Comparison of ENCODE assay signal across 25 cellular contexts in the genomic region with DNA sequence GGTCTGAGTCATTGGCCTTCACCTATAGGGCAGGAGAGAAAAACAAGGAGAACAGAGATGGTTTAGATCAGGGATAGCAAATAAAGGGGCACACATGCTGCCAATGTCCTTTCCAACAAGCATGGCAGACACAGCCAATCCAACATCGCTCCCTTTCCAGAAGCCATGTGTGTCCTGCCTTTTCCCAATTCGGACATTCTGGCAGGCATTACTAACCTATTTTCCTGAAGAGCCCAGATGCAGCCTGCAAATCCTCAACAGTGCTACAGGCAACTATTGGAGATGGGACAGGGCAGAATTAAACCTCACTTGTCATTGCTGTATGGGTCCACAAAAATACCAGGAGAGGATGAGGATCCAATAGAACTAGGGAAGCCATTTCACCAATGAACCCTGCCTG. TPM values are rescaled to one million over a fixed set of nuclear protein-coding genes. Genes with fewer than 3 reads are reported as not detected.
A peak's percentile ranks its signal among the peaks of the same experiment; 100 is the strongest.
DNase-seq lines count a peak whose midpoint lies in the region; ATAC-seq, FAIRE-seq and TF ChIP-seq lines count a peak whose summit lies in the region.
"Had no signal": no experiment of that assay in that cellular context is flagged by ENCODE, and none has a peak within 500 bp of the region (broad histone marks: within the 10 kb centered on the region; RNA-seq: fewer than 3 reads in every experiment).

No MANE protein-coding gene starts in this region.

- TF ChIP-seq RAD21 in HCT116 (IDR thresholded peaks at IDR 0.05; ENCODE audit: low read depth), result no peak

- CTCF ChIA-PET in HCT116 (lab: Charles Lee), result no interaction called here

- no peaks in the 10 kb centered on the region for H3K9me2 ChIP-seq in HCT116 (ENCODE audit: insufficient read depth)

- H3K27me3 ChIP-seq in HCT116 (ENCODE audit: insufficient read depth, low read length) (no peaks in the 10 kb centered on the region), right atrium auricular region (no peaks in the 10 kb centered on the region)

- H3K79me2 ChIP-seq in HCT116 (ENCODE audit: insufficient read depth, low read length), result no peaks in the 10 kb centered on the region

- peak overlapping the region; percentile 74 for H3K4me2 ChIP-seq in HCT116 (ENCODE audit: low read length)

- H3K4me3 Mint-ChIP-seq in brain, result no peak overlapping the region
- H3K4me3 Mint-ChIP-seq: activated naive CD4-positive, alpha-beta T cell treated with anti-CD3 and anti-CD28 coated beads, Interleukin-2, amount 10 ng/mL, durations not matched to agents 7 days and 5 days; central memory CD8-positive, alpha-beta T cell; IgD-negative memory B cell had no signal

- TF ChIP-seq CTCF in HCT116 (IDR thresholded peaks at IDR 0.05 in 2 of 3, conservative IDR thresholded peaks at IDR 0.05 in 1 of 3; ENCODE audit: borderline replicate concordance in 1 of 3, insufficient read depth in 1 of 3, low read depth in 2 of 3, low read length in 2 of 3) (no peak), brain (conservative IDR thresholded peaks at IDR 0.05) (no peak), kidney (IDR thresholded peaks at IDR 0.05; ENCODE audit: borderline replicate concordance, extremely low read depth, insufficient read depth) (no peak), right atrium auricular region (IDR thresholded peaks at IDR 0.05) (no peak)

- no peaks in the 10 kb centered on the region for H3K9me3 Mint-ChIP-seq in brain
- H3K9me3 Mint-ChIP-seq: activated naive CD4-positive, alpha-beta T cell treated with anti-CD3 and anti-CD28 coated beads, Interleukin-2, amount 10 ng/mL, durations not matched to agents 7 days and 5 days; central memory CD8-positive, alpha-beta T cell; IgD-negative memory B cell had no signal

- POLR2A ChIA-PET in HCT116 (lab: Charles Lee), result no interaction called here

- FAIRE-seq in kidney (lab: Jason Lieb, UNC), result no peak
- FAIRE-seq: GM12878 had no signal

- H3K36me3 Mint-ChIP-seq in brain, result peaks cover 35% of the 10 kb centered on the region
- H3K36me3 Mint-ChIP-seq: activated naive CD4-positive, alpha-beta T cell treated with anti-CD3 and anti-CD28 coated beads, Interleukin-2, amount 10 ng/mL, durations not matched to agents 7 days and 5 days; IgD-negative memory B cell had no signal

- RAD21 ChIA-PET in HCT116 (lab: Charles Lee; ENCODE audit: low non-redundant PET in 1 of 2, low total read pairs in 2 of 2, uncharacterized antibody in 2 of 2, unreplicated experiment in 2 of 2), result no interaction called here

- H3K27ac ChIP-seq in HCT116 (ENCODE audit: low read depth, low read length) (peak overlapping the region; percentile 33; the same call in 1 of the 2 replicates), kidney (ENCODE audit: low read depth in 2 of 2, low read length in 2 of 2) (peak overlapping the region; percentile 71 to 76), substantia nigra (ENCODE audit: low read depth, low read length, poor library complexity, severe bottlenecking) (peak overlapping the region; percentile 82), right atrium auricular region (no peak overlapping the region)
- H3K27ac ChIP-seq: BLaER1 treated with 17β-estradiol and CSF1 and Interleukin-3, amounts not matched to agents 10 nM and 100 nM; gastroesophageal sphincter had no signal

- TF ChIP-seq POLR2A in HCT116 (IDR thresholded peaks at IDR 0.05; ENCODE audit: borderline replicate concordance, extremely low read depth, insufficient read depth, insufficient read length), result no peak

- H3K36me3 ChIP-seq in HCT116 (ENCODE audit: control insufficient read depth in 1 of 2, insufficient read depth in 2 of 2, low read length in 2 of 2) (peaks cover 2 to 9% of the 10 kb centered on the region in 2 experiments; a peak in 2 of 4 replicates), kidney (ENCODE audit: control insufficient read depth in 1 of 2, insufficient read depth in 2 of 2, low read length in 2 of 2) (peaks cover 29 to 57% of the 10 kb centered on the region in 2 donors), right atrium auricular region (peaks cover 32% of the 10 kb centered on the region)
- H3K36me3 ChIP-seq: BLaER1 treated with 17β-estradiol and CSF1 and Interleukin-3, amounts not matched to agents 10 nM and 100 nM had no signal

- H3K27ac Mint-ChIP-seq in brain, result peak overlapping the region in 3 of 5 experiments; percentile 6 to 26 (median 7)
- H3K27ac Mint-ChIP-seq: activated naive CD4-positive, alpha-beta T cell treated with anti-CD3 and anti-CD28 coated beads, Interleukin-2, amount 10 ng/mL, durations not matched to agents 7 days and 5 days; IgD-negative memory B cell had no signal

- H4K20me1 ChIP-seq in HCT116 (ENCODE audit: insufficient read depth), result no peaks in the 10 kb centered on the region

- H3K4me1 ChIP-seq in HCT116 (ENCODE audit: control insufficient read depth in 1 of 2, insufficient read depth in 2 of 2, low read length in 2 of 2) (peaks cover 22 to 45% of the 10 kb centered on the region in 2 experiments), kidney (ENCODE audit: control insufficient read depth in 1 of 2, insufficient read depth in 1 of 2, low read depth in 1 of 2, low read length in 2 of 2) (peaks cover 20 to 40% of the 10 kb centered on the region in 2 donors), right atrium auricular region (peaks cover 0 to 11% of the 10 kb centered on the region in 2 donors)
- H3K4me1 ChIP-seq: Caco-2, gastroesophageal sphincter, HAP-1 had no signal

- H3K27me3 Mint-ChIP-seq in brain, result peaks cover 6% of the 10 kb centered on the region

- H3K4me3 ChIP-seq in HCT116 (replicated peaks in 1 of 2; ENCODE audit: low read depth in 1 of 2, low read length in 2 of 2), result no peak overlapping the region
- no peak overlapping the region for H3K4me3 ChIP-seq in kidney (ENCODE audit: low read length in 2 of 2)
- H3K4me3 ChIP-seq in right atrium auricular region, result no peak overlapping the region
- H3K4me3 ChIP-seq: BLaER1 treated with 17β-estradiol and CSF1 and Interleukin-3, amounts not matched to agents 10 nM and 100 nM; gastroesophageal sphincter; GM12878; HAP-1 had no signal

- no TSS peak for BruUV-seq in HCT116 (replicated peaks; lab: Mats Ljungman, UMichigan)

- peak overlapping the region; percentile 30; the same call in 1 of the 2 replicates for H3K9ac ChIP-seq in HCT116 (ENCODE audit: low read length)
- H3K9ac ChIP-seq in kidney (ENCODE audit: low read length in 2 of 2), result peak overlapping the region in 1 of 2 donors; percentile 6
- H3K9ac ChIP-seq: BLaER1 treated with 17β-estradiol and CSF1 and Interleukin-3, amounts not matched to agents 10 nM and 100 nM had no signal

- H2AFZ ChIP-seq in HCT116 (ENCODE audit: low read depth, low read length, poor library complexity, severe bottlenecking), result no peak overlapping the region

- DNase-seq in HCT116 (ENCODE audit: low read depth, low spot score) (no peak), kidney (no peak), substantia nigra (lab: John Stamatoyannopoulos, UW) (no peak), Right ventricle myocardium inferior (ENCODE audit: missing footprints) (no peak), right atrium auricular region (ENCODE audit: low spot score) (no peak)
- no peak for DNase-seq in stimulated activated CD4-positive, alpha-beta T cell treated with anti-CD3 and anti-CD28 coated beads, Interleukin-12 subunit alpha, Interleukin-12 subunit beta, amount 100 ng/mL, for 4 hours
- DNase-seq: activated CD4-positive, alpha-beta T cell treated with anti-CD3 and anti-CD28 coated beads for 4 hours; activated naive CD4-positive, alpha-beta T cell treated with anti-CD3 and anti-CD28 coated beads, Interleukin-2, amount 10 ng/mL, durations not matched to agents 7 days and 5 days; activated T-cell treated with anti-CD3 and anti-CD28 coated beads, Interleukin-2, amount 50 U/mL, for 48 hours; Caco-2; effector memory CD4-positive, alpha-beta T cell; left ventricle myocardium superior; NCI-H1105 treated with DMSO at 0.1 percent for 48 hours; NCI-H226; NCI-H748 treated with DMSO at 0.1 percent for 48 hours; stimulated activated CD4-positive, alpha-beta T cell treated with anti-CD3 and anti-CD28 coated beads, Interleukin-1b, Interleukin-23, amount 100 ng/mL, for 48 hours had no signal

- H3K9me3 ChIP-seq in HCT116 (ENCODE audit: control insufficient read depth in 1 of 2, insufficient read depth in 1 of 2, low read depth in 1 of 2, low read length in 2 of 2) (no peaks in the 10 kb centered on the region), kidney (ENCODE audit: control insufficient read depth in 1 of 2, low read length in 2 of 2) (no peaks in the 10 kb centered on the region), right atrium auricular region (no peaks in the 10 kb centered on the region)
- H3K9me3 ChIP-seq: BLaER1 treated with 17β-estradiol and CSF1 and Interleukin-3, amounts not matched to agents 10 nM and 100 nM; Caco-2; gastroesophageal sphincter; HAP-1 had no signal

- ATAC-seq in HCT116, result no peak
- ATAC-seq in HG03442 (IDR thresholded peaks at IDR 0.05; ENCODE audit: unreplicated experiment), result no peak
- ATAC-seq in Right ventricle myocardium inferior, result no peak
- ATAC-seq: gastroesophageal sphincter, GM12878 had no signal

- intact Hi-C loops in HCT116 (cut with micrococcal nuclease), result no loop called here
- intact Hi-C loops in kidney (cut with DNase I), result no loop called here
- intact Hi-C loops in Right ventricle myocardium inferior (cut with DNase I), result no loop called here

- peaks cover 9% of the 10 kb centered on the region for H3K4me1 Mint-ChIP-seq in brain
- H3K4me1 Mint-ChIP-seq: activated naive CD4-positive, alpha-beta T cell treated with anti-CD3 and anti-CD28 coated beads, Interleukin-2, amount 10 ng/mL, durations not matched to agents 7 days and 5 days; central memory CD8-positive, alpha-beta T cell; IgD-negative memory B cell had no signal

TF ChIP-seq in HCT116, 20 proteins besides CTCF, POLR2A, EP300 and RAD21 (continues in another document):
- no peak for TF ChIP-seq ZNF274 (IDR thresholded peaks at IDR 0.05; ENCODE audit: low read depth, low read length)
- no peak for TF ChIP-seq ELF1 (IDR thresholded peaks at IDR 0.05; ENCODE audit: borderline replicate concordance, low read depth)
- TF ChIP-seq, protein P1, sequence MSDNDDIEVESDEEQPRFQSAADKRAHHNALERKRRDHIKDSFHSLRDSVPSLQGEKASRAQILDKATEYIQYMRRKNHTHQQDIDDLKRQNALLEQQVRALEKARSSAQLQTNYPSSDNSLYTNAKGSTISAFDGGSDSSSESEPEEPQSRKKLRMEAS (IDR thresholded peaks at IDR 0.05), result no peak
- TF ChIP-seq JUND (IDR thresholded peaks at IDR 0.05), result no peak
- no peak for TF ChIP-seq TCF7L2 (IDR thresholded peaks at IDR 0.05; ENCODE audit: borderline replicate concordance, extremely low read depth, insufficient read depth, insufficient read length)

RNA-seq across cellular contexts. Expression of a gene that starts 12.8 kb away (rescaled TPM):
- total RNA-seq in HCT116 (2021; ENCODE audit: unreplicated experiment) (24.2 TPM), kidney (147 TPM), Right ventricle myocardium inferior (21.0 TPM), right atrium auricular region (10 to 100 TPM; 22.1 to 25.3 TPM)
- 41.1 and 48.5 TPM in 2 replicates for polyA plus RNA-seq in HCT116 (2012)
- polyA plus RNA-seq in brain (ENCODE audit: insufficient read depth, low read depth, low replicate concordance) (35.4 TPM), kidney (ENCODE audit: insufficient read depth, low read depth, low replicate concordance) (37.3 TPM)
- total RNA-seq: T-helper 2 cell treated with Interferon-gamma antibody and Interleukin-4, amounts not matched to agents 100 ng/mL and 5 ng/mL, for 36 hours had no signal

RNA-seq across cellular contexts. Expression of a gene that starts 58.3 kb away (rescaled TPM):
- total RNA-seq in HCT116 (2021; ENCODE audit: unreplicated experiment) (74.1 TPM), kidney (82.3 TPM), Right ventricle myocardium inferior (94.4 TPM), right atrium auricular region (10 to 100 TPM; 49.5 to 89.1 TPM)
- polyA plus RNA-seq in HCT116 (2012), result 57.7 and 59.0 TPM in 2 replicates
- polyA plus RNA-seq in brain (ENCODE audit: insufficient read depth, low read depth, low replicate concordance) (25.2 TPM), kidney (ENCODE audit: insufficient read depth, low read depth, low replicate concordance) (67.7 TPM)

Comparison
In these comparisons a context has a peak if more than half of its experiments do, and no peak if none do; other contexts are left out.
1. H3K27ac ChIP-seq: peak in HCT116 (single experiment), kidney (2 of 2) and substantia nigra (single experiment); none in right atrium auricular region (0 of 2).